1 cellular context compared by ENCODE assay signal in the genomic region with DNA sequence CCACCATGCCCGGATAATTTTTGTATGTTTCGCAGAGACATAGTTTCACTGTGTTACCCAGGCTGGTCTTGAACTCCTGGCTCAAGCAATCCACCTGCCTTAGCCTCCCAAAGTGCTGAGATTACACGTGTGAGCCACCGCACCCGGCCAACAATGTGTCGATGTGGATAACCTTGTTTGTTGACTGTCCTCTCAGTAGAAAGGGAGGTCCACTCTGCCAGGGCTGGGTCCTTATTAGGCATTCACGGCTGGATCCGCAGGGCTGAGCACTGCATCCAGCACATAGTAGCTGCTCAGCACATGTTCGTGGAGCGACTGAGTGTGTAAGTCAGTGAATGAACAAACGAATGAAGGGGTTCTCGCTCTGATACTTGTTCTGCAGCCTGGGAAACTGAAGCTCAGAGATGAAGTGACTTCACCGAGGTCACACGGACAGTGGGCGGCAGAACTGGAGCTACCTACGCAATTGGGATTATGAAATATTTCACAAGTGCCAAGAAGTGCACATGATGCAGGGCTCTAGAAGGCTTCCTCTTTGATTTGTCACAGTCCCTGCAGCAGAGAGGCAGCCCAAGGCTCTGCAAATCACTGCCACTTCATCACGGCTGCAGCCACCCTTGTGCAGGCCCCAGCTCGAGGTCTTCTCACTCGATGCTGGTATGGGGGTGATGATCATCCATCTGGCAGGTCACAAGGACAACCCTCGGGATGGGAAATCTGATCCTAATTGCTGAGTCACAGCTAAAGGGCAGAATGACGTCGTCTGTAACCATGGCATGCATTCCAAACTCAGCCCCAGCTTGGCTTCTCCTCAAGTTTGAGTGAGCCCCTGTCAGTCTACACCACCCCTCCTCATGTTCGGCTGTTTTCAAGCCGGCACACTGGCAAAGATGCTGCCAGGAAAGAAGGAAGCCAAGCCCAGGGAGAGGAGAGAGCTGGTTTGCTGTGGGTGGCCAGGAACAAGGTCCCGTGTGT.
A peak's percentile ranks its signal among the peaks of the same experiment; 100 is the strongest.
TF ChIP-seq lines count a peak whose summit lies in the region.

No MANE protein-coding gene starts in this region.

TF ChIP-seq in HepG2, 621 proteins besides CTCF, POLR2A, EP300 and RAD21 (continued from another document and continues in another):
- TF ChIP-seq ZNF878 (CRISPR knock-in tag; IDR thresholded peaks at IDR 0.05) (peak; percentile 48; the same call in 1 of the 2 replicates), MZF1 (CRISPR knock-in tag; IDR thresholded peaks at IDR 0.05; ENCODE audit: borderline replicate concordance) (no peak), EEA1 (CRISPR knock-in tag; IDR thresholded peaks at IDR 0.05; ENCODE audit: borderline replicate concordance) (no peak), FOSL1 (CRISPR knock-in tag; IDR thresholded peaks at IDR 0.05; ENCODE audit: borderline replicate concordance) (no peak; the same call in 1 of the 2 replicates), FOXK1 (CRISPR knock-in tag; IDR thresholded peaks at IDR 0.05; ENCODE audit: borderline replicate concordance, low read depth) (no peak; the same call in 1 of the 2 replicates), ATF7-NPFF (CRISPR knock-in tag; IDR thresholded peaks at IDR 0.05; ENCODE audit: low read depth) (no peak), ZNF484 (CRISPR knock-in tag; IDR thresholded peaks at IDR 0.05; ENCODE audit: borderline replicate concordance, low read depth) (no peak), ZNF296 (CRISPR knock-in tag; conservative IDR thresholded peaks at IDR 0.05) (no peak), REXO4 (CRISPR knock-in tag; IDR thresholded peaks at IDR 0.05; ENCODE audit: borderline replicate concordance) (no peak), YEATS4 (CRISPR knock-in tag; IDR thresholded peaks at IDR 0.05; ENCODE audit: borderline replicate concordance) (0 out of 2 replicates have a peak, but pooled peaks have one; percentile 56), RFX5 (IDR thresholded peaks at IDR 0.05; ENCODE audit: low read depth, low read length) (peak; percentile 98), SP1 (IDR thresholded peaks at IDR 0.05) (no peak), SP1 (CRISPR knock-in tag; IDR thresholded peaks at IDR 0.05) (no peak), ZNF570 (CRISPR knock-in tag; IDR thresholded peaks at IDR 0.05; ENCODE audit: borderline replicate concordance) (no peak)
- TF ChIP-seq, protein P1, sequence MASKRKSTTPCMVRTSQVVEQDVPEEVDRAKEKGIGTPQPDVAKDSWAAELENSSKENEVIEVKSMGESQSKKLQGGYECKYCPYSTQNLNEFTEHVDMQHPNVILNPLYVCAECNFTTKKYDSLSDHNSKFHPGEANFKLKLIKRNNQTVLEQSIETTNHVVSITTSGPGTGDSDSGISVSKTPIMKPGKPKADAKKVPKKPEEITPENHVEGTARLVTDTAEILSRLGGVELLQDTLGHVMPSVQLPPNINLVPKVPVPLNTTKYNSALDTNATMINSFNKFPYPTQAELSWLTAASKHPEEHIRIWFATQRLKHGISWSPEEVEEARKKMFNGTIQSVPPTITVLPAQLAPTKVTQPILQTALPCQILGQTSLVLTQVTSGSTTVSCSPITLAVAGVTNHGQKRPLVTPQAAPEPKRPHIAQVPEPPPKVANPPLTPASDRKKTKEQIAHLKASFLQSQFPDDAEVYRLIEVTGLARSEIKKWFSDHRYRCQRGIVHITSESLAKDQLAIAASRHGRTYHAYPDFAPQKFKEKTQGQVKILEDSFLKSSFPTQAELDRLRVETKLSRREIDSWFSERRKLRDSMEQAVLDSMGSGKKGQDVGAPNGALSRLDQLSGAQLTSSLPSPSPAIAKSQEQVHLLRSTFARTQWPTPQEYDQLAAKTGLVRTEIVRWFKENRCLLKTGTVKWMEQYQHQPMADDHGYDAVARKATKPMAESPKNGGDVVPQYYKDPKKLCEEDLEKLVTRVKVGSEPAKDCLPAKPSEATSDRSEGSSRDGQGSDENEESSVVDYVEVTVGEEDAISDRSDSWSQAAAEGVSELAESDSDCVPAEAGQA (IDR thresholded peaks at IDR 0.05; ENCODE audit: low read depth), result 0 out of 2 replicates have a peak, but pooled peaks have one; percentile 33
- TF ChIP-seq, protein P1 (CRISPR knock-in tag; IDR thresholded peaks at IDR 0.05; ENCODE audit: borderline replicate concordance), result no peak
- TF ChIP-seq, protein P2, sequence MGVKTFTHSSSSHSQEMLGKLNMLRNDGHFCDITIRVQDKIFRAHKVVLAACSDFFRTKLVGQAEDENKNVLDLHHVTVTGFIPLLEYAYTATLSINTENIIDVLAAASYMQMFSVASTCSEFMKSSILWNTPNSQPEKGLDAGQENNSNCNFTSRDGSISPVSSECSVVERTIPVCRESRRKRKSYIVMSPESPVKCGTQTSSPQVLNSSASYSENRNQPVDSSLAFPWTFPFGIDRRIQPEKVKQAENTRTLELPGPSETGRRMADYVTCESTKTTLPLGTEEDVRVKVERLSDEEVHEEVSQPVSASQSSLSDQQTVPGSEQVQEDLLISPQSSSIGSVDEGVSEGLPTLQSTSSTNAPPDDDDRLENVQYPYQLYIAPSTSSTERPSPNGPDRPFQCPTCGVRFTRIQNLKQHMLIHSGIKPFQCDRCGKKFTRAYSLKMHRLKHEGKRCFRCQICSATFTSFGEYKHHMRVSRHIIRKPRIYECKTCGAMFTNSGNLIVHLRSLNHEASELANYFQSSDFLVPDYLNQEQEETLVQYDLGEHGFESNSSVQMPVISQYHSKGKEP (CRISPR knock-in tag; IDR thresholded peaks at IDR 0.05), result no peak
- TF ChIP-seq, protein P3, sequence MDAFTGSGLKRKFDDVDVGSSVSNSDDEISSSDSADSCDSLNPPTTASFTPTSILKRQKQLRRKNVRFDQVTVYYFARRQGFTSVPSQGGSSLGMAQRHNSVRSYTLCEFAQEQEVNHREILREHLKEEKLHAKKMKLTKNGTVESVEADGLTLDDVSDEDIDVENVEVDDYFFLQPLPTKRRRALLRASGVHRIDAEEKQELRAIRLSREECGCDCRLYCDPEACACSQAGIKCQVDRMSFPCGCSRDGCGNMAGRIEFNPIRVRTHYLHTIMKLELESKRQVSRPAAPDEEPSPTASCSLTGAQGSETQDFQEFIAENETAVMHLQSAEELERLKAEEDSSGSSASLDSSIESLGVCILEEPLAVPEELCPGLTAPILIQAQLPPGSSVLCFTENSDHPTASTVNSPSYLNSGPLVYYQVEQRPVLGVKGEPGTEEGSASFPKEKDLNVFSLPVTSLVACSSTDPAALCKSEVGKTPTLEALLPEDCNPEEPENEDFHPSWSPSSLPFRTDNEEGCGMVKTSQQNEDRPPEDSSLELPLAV (CRISPR knock-in tag; conservative IDR thresholded peaks at IDR 0.05; ENCODE audit: low read depth), result no peak
- TF ChIP-seq, protein P4, sequence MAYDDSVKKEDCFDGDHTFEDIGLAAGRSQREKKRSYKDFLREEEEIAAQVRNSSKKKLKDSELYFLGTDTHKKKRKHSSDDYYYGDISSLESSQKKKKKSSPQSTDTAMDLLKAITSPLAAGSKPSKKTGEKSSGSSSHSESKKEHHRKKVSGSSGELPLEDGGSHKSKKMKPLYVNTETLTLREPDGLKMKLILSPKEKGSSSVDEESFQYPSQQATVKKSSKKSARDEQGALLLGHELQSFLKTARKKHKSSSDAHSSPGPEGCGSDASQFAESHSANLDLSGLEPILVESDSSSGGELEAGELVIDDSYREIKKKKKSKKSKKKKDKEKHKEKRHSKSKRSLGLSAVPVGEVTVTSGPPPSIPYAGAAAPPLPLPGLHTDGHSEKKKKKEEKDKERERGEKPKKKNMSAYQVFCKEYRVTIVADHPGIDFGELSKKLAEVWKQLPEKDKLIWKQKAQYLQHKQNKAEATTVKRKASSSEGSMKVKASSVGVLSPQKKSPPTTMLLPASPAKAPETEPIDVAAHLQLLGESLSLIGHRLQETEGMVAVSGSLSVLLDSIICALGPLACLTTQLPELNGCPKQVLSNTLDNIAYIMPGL (CRISPR knock-in tag; IDR thresholded peaks at IDR 0.05; ENCODE audit: borderline replicate concordance in 1 of 2, low read depth in 1 of 2), result 0 out of 4 replicates have a peak, but pooled peaks of 1 of the 2 experiments have one; percentile 66
- TF ChIP-seq, protein P5, sequence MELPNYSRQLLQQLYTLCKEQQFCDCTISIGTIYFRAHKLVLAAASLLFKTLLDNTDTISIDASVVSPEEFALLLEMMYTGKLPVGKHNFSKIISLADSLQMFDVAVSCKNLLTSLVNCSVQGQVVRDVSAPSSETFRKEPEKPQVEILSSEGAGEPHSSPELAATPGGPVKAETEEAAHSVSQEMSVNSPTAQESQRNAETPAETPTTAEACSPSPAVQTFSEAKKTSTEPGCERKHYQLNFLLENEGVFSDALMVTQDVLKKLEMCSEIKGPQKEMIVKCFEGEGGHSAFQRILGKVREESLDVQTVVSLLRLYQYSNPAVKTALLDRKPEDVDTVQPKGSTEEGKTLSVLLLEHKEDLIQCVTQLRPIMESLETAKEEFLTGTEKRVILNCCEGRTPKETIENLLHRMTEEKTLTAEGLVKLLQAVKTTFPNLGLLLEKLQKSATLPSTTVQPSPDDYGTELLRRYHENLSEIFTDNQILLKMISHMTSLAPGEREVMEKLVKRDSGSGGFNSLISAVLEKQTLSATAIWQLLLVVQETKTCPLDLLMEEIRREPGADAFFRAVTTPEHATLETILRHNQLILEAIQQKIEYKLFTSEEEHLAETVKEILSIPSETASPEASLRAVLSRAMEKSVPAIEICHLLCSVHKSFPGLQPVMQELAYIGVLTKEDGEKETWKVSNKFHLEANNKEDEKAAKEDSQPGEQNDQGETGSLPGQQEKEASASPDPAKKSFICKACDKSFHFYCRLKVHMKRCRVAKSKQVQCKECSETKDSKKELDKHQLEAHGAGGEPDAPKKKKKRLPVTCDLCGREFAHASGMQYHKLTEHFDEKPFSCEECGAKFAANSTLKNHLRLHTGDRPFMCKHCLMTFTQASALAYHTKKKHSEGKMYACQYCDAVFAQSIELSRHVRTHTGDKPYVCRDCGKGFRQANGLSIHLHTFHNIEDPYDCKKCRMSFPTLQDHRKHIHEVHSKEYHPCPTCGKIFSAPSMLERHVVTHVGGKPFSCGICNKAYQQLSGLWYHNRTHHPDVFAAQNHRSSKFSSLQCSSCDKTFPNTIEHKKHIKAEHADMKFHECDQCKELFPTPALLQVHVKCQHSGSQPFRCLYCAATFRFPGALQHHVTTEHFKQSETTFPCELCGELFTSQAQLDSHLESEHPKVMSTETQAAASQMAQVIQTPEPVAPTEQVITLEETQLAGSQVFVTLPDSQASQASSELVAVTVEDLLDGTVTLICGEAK (IDR thresholded peaks at IDR 0.05), result no peak
- TF ChIP-seq, protein P5 (CRISPR knock-in tag; IDR thresholded peaks at IDR 0.05), result peak; percentile 68; the same call in 1 of the 2 replicates
- TF ChIP-seq, protein P6, sequence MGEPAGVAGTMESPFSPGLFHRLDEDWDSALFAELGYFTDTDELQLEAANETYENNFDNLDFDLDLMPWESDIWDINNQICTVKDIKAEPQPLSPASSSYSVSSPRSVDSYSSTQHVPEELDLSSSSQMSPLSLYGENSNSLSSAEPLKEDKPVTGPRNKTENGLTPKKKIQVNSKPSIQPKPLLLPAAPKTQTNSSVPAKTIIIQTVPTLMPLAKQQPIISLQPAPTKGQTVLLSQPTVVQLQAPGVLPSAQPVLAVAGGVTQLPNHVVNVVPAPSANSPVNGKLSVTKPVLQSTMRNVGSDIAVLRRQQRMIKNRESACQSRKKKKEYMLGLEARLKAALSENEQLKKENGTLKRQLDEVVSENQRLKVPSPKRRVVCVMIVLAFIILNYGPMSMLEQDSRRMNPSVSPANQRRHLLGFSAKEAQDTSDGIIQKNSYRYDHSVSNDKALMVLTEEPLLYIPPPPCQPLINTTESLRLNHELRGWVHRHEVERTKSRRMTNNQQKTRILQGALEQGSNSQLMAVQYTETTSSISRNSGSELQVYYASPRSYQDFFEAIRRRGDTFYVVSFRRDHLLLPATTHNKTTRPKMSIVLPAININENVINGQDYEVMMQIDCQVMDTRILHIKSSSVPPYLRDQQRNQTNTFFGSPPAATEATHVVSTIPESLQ (CRISPR knock-in tag; conservative IDR thresholded peaks at IDR 0.05), result no peak
- TF ChIP-seq, protein P7, sequence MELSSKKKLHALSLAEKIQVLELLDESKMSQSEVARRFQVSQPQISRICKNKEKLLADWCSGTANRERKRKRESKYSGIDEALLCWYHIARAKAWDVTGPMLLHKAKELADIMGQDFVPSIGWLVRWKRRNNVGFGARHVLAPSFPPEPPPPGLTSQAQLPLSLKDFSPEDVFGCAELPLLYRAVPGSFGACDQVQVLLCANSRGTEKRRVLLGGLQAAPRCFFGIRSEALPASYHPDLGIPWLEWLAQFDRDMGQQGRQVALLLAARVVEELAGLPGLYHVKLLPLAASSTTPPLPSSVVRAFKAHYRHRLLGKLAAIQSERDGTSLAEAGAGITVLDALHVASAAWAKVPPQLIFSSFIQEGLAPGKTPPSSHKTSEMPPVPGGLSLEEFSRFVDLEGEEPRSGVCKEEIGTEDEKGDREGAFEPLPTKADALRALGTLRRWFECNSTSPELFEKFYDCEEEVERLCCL (CRISPR knock-in tag; IDR thresholded peaks at IDR 0.05; ENCODE audit: borderline replicate concordance), result no peak
